Comparison of ENCODE assay signal across 1 cellular context in genomic region chr5:57327934-57328333, GRCh38.
TF ChIP-seq lines count a peak whose summit lies in the region.

No MANE protein-coding gene starts in this region.

TF ChIP-seq in GM23338, 12 proteins besides CTCF, POLR2A, EP300 and RAD21 (continued from another document):
- TF ChIP-seq, protein P1, sequence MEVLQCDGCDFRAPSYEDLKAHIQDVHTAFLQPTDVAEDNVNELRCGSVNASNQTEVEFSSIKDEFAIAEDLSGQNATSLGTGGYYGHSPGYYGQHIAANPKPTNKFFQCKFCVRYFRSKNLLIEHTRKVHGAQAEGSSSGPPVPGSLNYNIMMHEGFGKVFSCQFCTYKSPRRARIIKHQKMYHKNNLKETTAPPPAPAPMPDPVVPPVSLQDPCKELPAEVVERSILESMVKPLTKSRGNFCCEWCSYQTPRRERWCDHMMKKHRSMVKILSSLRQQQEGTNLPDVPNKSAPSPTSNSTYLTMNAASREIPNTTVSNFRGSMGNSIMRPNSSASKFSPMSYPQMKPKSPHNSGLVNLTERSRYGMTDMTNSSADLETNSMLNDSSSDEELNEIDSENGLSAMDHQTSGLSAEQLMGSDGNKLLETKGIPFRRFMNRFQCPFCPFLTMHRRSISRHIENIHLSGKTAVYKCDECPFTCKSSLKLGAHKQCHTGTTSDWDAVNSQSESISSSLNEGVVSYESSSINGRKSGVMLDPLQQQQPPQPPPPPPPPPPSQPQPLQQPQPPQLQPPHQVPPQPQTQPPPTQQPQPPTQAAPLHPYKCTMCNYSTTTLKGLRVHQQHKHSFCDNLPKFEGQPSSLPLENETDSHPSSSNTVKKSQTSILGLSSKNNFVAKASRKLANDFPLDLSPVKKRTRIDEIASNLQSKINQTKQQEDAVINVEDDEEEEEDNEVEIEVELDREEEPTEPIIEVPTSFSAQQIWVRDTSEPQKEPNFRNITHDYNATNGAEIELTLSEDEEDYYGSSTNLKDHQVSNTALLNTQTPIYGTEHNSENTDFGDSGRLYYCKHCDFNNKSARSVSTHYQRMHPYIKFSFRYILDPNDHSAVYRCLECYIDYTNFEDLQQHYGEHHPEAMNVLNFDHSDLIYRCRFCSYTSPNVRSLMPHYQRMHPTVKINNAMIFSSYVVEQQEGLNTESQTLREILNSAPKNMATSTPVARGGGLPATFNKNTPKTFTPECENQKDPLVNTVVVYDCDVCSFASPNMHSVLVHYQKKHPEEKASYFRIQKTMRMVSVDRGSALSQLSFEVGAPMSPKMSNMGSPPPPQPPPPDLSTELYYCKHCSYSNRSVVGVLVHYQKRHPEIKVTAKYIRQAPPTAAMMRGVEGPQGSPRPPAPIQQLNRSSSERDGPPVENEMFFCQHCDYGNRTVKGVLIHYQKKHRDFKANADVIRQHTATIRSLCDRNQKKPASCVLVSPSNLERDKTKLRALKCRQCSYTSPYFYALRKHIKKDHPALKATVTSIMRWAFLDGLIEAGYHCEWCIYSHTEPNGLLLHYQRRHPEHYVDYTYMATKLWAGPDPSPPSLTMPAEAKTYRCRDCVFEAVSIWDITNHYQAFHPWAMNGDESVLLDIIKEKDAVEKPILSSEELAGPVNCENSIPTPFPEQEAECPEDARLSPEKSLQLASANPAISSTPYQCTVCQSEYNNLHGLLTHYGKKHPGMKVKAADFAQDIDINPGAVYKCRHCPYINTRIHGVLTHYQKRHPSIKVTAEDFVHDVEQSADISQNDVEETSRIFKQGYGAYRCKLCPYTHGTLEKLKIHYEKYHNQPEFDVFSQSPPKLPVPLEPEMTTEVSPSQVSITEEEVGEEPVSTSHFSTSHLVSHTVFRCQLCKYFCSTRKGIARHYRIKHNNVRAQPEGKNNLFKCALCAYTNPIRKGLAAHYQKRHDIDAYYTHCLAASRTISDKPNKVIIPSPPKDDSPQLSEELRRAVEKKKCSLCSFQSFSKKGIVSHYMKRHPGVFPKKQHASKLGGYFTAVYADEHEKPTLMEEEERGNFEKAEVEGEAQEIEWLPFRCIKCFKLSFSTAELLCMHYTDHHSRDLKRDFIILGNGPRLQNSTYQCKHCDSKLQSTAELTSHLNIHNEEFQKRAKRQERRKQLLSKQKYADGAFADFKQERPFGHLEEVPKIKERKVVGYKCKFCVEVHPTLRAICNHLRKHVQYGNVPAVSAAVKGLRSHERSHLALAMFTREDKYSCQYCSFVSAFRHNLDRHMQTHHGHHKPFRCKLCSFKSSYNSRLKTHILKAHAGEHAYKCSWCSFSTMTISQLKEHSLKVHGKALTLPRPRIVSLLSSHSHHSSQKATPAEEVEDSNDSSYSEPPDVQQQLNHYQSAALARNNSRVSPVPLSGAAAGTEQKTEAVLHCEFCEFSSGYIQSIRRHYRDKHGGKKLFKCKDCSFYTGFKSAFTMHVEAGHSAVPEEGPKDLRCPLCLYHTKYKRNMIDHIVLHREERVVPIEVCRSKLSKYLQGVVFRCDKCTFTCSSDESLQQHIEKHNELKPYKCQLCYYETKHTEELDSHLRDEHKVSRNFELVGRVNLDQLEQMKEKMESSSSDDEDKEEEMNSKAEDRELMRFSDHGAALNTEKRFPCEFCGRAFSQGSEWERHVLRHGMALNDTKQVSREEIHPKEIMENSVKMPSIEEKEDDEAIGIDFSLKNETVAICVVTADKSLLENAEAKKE (CRISPR knock-in tag; IDR thresholded peaks at IDR 0.05) = no peak
- TF ChIP-seq, protein P2, sequence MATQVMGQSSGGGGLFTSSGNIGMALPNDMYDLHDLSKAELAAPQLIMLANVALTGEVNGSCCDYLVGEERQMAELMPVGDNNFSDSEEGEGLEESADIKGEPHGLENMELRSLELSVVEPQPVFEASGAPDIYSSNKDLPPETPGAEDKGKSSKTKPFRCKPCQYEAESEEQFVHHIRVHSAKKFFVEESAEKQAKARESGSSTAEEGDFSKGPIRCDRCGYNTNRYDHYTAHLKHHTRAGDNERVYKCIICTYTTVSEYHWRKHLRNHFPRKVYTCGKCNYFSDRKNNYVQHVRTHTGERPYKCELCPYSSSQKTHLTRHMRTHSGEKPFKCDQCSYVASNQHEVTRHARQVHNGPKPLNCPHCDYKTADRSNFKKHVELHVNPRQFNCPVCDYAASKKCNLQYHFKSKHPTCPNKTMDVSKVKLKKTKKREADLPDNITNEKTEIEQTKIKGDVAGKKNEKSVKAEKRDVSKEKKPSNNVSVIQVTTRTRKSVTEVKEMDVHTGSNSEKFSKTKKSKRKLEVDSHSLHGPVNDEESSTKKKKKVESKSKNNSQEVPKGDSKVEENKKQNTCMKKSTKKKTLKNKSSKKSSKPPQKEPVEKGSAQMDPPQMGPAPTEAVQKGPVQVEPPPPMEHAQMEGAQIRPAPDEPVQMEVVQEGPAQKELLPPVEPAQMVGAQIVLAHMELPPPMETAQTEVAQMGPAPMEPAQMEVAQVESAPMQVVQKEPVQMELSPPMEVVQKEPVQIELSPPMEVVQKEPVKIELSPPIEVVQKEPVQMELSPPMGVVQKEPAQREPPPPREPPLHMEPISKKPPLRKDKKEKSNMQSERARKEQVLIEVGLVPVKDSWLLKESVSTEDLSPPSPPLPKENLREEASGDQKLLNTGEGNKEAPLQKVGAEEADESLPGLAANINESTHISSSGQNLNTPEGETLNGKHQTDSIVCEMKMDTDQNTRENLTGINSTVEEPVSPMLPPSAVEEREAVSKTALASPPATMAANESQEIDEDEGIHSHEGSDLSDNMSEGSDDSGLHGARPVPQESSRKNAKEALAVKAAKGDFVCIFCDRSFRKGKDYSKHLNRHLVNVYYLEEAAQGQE (IDR thresholded peaks at IDR 0.05; ENCODE audit: unreplicated experiment) = no peak
TF ChIP-seq in GM23338: peak in this region for 0.
